8 cellular contexts compared by ENCODE assay signal in the genomic region with DNA sequence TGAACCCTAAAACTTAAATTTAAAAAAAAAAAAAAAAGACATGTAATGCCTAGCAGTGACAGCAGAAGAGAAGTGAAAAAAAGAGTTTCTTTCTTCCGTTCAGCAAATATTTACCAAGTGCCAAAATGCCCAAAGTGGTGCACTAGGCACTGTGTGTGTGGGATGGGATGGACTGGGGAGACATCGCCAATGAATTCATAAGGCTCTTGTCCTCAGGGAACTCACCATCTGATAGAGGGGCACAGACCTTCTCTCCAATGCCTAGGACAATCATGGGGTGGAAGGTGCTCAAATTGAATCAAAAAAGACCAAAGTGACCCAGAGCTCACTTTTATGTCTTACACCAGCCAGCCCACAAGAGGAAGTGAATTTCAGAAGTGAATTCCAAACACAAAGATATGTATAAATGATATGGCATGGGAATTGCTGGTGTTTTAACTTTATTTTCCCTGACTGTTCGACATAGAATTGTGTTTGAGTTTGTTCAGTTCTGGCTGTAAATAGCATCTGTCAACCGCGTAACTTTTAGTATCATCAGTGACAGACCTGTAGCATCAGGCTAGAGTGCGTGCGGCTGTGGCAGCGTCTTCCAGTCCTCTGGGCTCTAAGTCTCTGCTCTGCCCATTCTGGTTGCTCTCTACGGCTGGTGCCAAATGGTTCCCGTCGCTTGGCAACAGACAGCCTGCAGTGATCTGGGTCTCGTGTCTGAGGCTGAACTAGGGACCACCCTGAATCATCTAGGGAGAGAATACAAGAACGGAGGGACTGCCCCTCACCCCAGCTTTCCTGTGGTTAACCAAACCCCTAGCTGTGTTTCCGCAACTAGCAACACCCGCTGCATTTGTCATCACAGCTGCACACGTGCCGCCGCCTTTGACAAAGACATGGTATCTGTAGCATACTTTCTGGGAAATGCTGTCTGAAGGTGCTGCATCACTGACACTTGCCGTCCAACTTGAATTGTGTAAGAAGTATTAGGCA.
A peak's percentile ranks its signal among the peaks of the same experiment; 100 is the strongest.
DNase-seq lines count a peak whose midpoint lies in the region; ATAC-seq and TF ChIP-seq lines count a peak whose summit lies in the region.

No MANE protein-coding gene starts in this region.

- in situ Hi-C loops in gastrocnemius medialis (cut with MboI; ENCODE audit: low sequenced_read_pairs in 4 of 4): no loop called here

- H3F3A ChIP-seq in Loucy (ENCODE audit: low read depth) (peaks cover 12% of the 10 kb centered on the region; the same call in 1 of the 2 replicates), PC-9 (ENCODE audit: insufficient read depth, low read depth) (no peaks in the 10 kb centered on the region)

- DNase-seq in GF-D8 (lab: John Stamatoyannopoulos, UW): peak; percentile 2
- peak; percentile 86 for DNase-seq in activated CD4-positive, alpha-beta T cell treated with anti-CD3 and anti-CD28 coated beads for 48 hours
- DNase-seq in effector memory CD4-positive, alpha-beta T cell: peak; percentile 32 to 48 (median 48)
- peak; percentile 12 to 41 for DNase-seq in gastrocnemius medialis
- no peak for DNase-seq in PC-9
- DNase-seq in HK-2 (ENCODE audit: unreplicated experiment): no peak

- H3K79me2 ChIP-seq in Loucy (ENCODE audit: insufficient read depth, low read length) (no peaks in the 10 kb centered on the region), PC-9 (ENCODE audit: low read depth) (no peaks in the 10 kb centered on the region)

- peak overlapping the region; percentile 71 for H3K4me3 ChIP-seq in Loucy (ENCODE audit: low read length, poor library complexity, severe bottlenecking)
- H3K4me3 ChIP-seq in effector memory CD4-positive, alpha-beta T cell (ENCODE audit: insufficient read depth, low read depth, low read length, poor library complexity, severe bottlenecking): peak overlapping the region; percentile 26
- H3K4me3 ChIP-seq in gastrocnemius medialis: no peak overlapping the region
- no peak overlapping the region for H3K4me3 ChIP-seq in PC-9

- no peaks in the 10 kb centered on the region for H3K27me3 ChIP-seq in Loucy (ENCODE audit: insufficient read depth, low read length, poor library complexity, severe bottlenecking)
- no peaks in the 10 kb centered on the region for H3K27me3 ChIP-seq in effector memory CD4-positive, alpha-beta T cell (replicated peaks; ENCODE audit: control insufficient read depth, insufficient read depth, low read length, poor library complexity, severe bottlenecking)
- no peaks in the 10 kb centered on the region for H3K27me3 ChIP-seq in gastrocnemius medialis
- no peaks in the 10 kb centered on the region for H3K27me3 ChIP-seq in PC-9 (ENCODE audit: insufficient read depth, low read depth)

- H3K9ac ChIP-seq in Loucy (ENCODE audit: low read depth, low read length, poor library complexity, severe bottlenecking): peak overlapping the region; percentile 55

- H3K36me3 ChIP-seq in Loucy (ENCODE audit: insufficient read depth, low read length): no peaks in the 10 kb centered on the region
- H3K36me3 ChIP-seq in effector memory CD4-positive, alpha-beta T cell (ENCODE audit: control insufficient read depth, insufficient read depth, low read length): no peaks in the 10 kb centered on the region
- H3K36me3 ChIP-seq in gastrocnemius medialis: no peaks in the 10 kb centered on the region
- no peaks in the 10 kb centered on the region for H3K36me3 ChIP-seq in PC-9 (ENCODE audit: low read depth)

- TF ChIP-seq CTCF in Loucy (conservative IDR thresholded peaks at IDR 0.05; ENCODE audit: low read length): no peak
- no peak for TF ChIP-seq CTCF in gastrocnemius medialis (IDR thresholded peaks at IDR 0.05 in 4 of 5, conservative IDR thresholded peaks at IDR 0.05 in 1 of 5)
- TF ChIP-seq CTCF in PC-9 (conservative IDR thresholded peaks at IDR 0.05): no peak

- BruUV-seq in PC-9 (replicated peaks; lab: Mats Ljungman, UMichigan): no TSS peak

- intact Hi-C loops in gastrocnemius medialis (cut with DNase I; ENCODE audit: low total_unique reads): no loop called here
- intact Hi-C loops in PC-9 (cut with micrococcal nuclease; ENCODE audit: unreplicated experiment): no loop called here

- H2AFZ ChIP-seq in Loucy (ENCODE audit: low read length) (peak overlapping the region; percentile 60; the same call in 1 of the 2 replicates), PC-9 (no peak overlapping the region)

- H3K4me1 ChIP-seq in Loucy (ENCODE audit: insufficient read depth, low read length, poor library complexity, severe bottlenecking) (peaks cover 44% of the 10 kb centered on the region), gastrocnemius medialis (peaks cover 0 to 7% of the 10 kb centered on the region in 2 donors), PC-9 (replicated peaks; ENCODE audit: insufficient read depth) (peaks cover 7% of the 10 kb centered on the region)
- H3K4me1 ChIP-seq in effector memory CD4-positive, alpha-beta T cell (ENCODE audit: control insufficient read depth, insufficient read depth, low read length, poor library complexity, severe bottlenecking): peaks cover 10% of the 10 kb centered on the region

- H3K27ac ChIP-seq in effector memory CD4-positive, alpha-beta T cell (ENCODE audit: insufficient read depth, low read length, poor library complexity, severe bottlenecking): no peak overlapping the region
- H3K27ac ChIP-seq in gastrocnemius medialis: peak overlapping the region in 1 of 4 donors; percentile 20
- H3K27ac ChIP-seq in PC-9: no peak overlapping the region

- H3K9me2 ChIP-seq in Loucy (replicated peaks; ENCODE audit: low read depth, low read length) (no peaks in the 10 kb centered on the region), PC-9 (ENCODE audit: insufficient read depth) (no peaks in the 10 kb centered on the region)

- POLR2A ChIA-PET in PC-9 (lab: Charles Lee; ENCODE audit: unreplicated experiment): no interaction called here

- no peaks in the 10 kb centered on the region for H3K9me3 ChIP-seq in Loucy (ENCODE audit: insufficient read depth, low read depth, low read length)
- H3K9me3 ChIP-seq in effector memory CD4-positive, alpha-beta T cell (ENCODE audit: control insufficient read depth, low read length): no peaks in the 10 kb centered on the region
- H3K9me3 ChIP-seq in gastrocnemius medialis: no peaks in the 10 kb centered on the region
- H3K9me3 ChIP-seq in PC-9 (ENCODE audit: insufficient read depth, low read depth): no peaks in the 10 kb centered on the region

- TF ChIP-seq POLR2A in gastrocnemius medialis (IDR thresholded peaks at IDR 0.05): no peak

- CTCF ChIA-PET in PC-9 (lab: Charles Lee): no interaction called here

- peak overlapping the region; percentile 86 for H3K4me2 ChIP-seq in Loucy (ENCODE audit: low read depth, low read length, poor library complexity, severe bottlenecking)
- no peak overlapping the region for H3K4me2 ChIP-seq in PC-9

- ATAC-seq in GM21529 (IDR thresholded peaks at IDR 0.05; ENCODE audit: unreplicated experiment) (peak; percentile 81), gastrocnemius medialis (no peak)

- H4K20me1 ChIP-seq in Loucy (ENCODE audit: insufficient read depth, low read length, poor library complexity, severe bottlenecking) (no peaks in the 10 kb centered on the region), PC-9 (ENCODE audit: insufficient read depth) (no peaks in the 10 kb centered on the region)

Comparison
In these comparisons a context has a peak if more than half of its experiments do, and no peak if none do; other contexts are left out.
1. DNase-seq: peak in GF-D8 (single experiment), activated CD4-positive, alpha-beta T cell treated with anti-CD3 and anti-CD28 coated beads for 48 hours (single experiment), effector memory CD4-positive, alpha-beta T cell (3 of 3) and gastrocnemius medialis (2 of 2); none in PC-9 (0 of 2) and HK-2 (single experiment).
2. H3K4me3 ChIP-seq: peak in Loucy (single experiment) and effector memory CD4-positive, alpha-beta T cell (single experiment); none in gastrocnemius medialis (0 of 4) and PC-9 (single experiment).